Comparison of ENCODE assay signal across 1 cellular context in genomic region chr14:61308701-61309100, GRCh38. TPM values are rescaled to one million over a fixed set of nuclear protein-coding genes. Genes with fewer than 3 reads are reported as not detected.
"Had no signal": no experiment of that assay in that cellular context is flagged by ENCODE, and none has a peak within 500 bp of the region (broad histone marks: within the 10 kb centered on the region; RNA-seq: fewer than 3 reads in every experiment).

No MANE protein-coding gene starts in this region.

RNA-seq across cellular contexts. Expression of gene TMEM30B, which starts 27.6 kb away (rescaled TPM):
- total RNA-seq: activated B cell treated with CpG ODN at 0.5 μM for 24 hours had no signal
